Comparison of ENCODE assay signal across 8 cellular contexts in genomic region chr1:9069324-9070100, GRCh38. TPM values are rescaled to one million over a fixed set of nuclear protein-coding genes. Genes with fewer than 3 reads are reported as not detected.
DNase-seq lines count a peak whose midpoint lies in the region; ATAC-seq and TF ChIP-seq lines count a peak whose summit lies in the region.

Gene SLC2A5, minus strand, starts transcription at chr1:9069635. Its CDS starts 99 bp downstream, at chr1:9069536.

- CTCF ChIA-PET in naive thymus-derived CD4-positive, alpha-beta T cell (lab: Charles Lee) = no interaction called here

- no peaks in the 10 kb centered on the region for H3K27me3 Mint-ChIP-seq in IgD-negative memory B cell
- peaks cover 0 to 20% (median 6%) of the 10 kb centered on the region in 5 donors for H3K27me3 Mint-ChIP-seq in naive thymus-derived CD4-positive, alpha-beta T cell

- peak; percentile 88 for DNase-seq in GM13977 (ENCODE audit: low spot score)
- no peak for DNase-seq in breast epithelium (ENCODE audit: low spot score in 2 of 2)
- DNase-seq in naive thymus-derived CD4-positive, alpha-beta T cell = no peak
- DNase-seq in activated CD8-positive, alpha-beta memory T cell treated with anti-CD3 and anti-CD28 coated beads for 24 hours = no peak
- DNase-seq in activated CD4-positive, CD25-positive, alpha-beta regulatory T cell treated with anti-CD3 and anti-CD28 coated beads, Interleukin-2, amount 50 U/mL, for 72 hours = no peak
- no peak for DNase-seq in H4 (ENCODE audit: low spot score)

- in situ Hi-C loops in GM13977 (cut with MboI; ENCODE audit: low pct_unique_long_range_greater_than_20kb, low sequenced_read_pairs, unreplicated experiment) = no loop called here

- peak within 1 kb of the TSS; percentile 26 to 83 (median 81) for H3K27ac Mint-ChIP-seq in IgD-negative memory B cell
- peak within 1 kb of the TSS in 2 of 9 donors; percentile 44 to 68 for H3K27ac Mint-ChIP-seq in naive thymus-derived CD4-positive, alpha-beta T cell

- H3K27me3 ChIP-seq in breast epithelium = no peaks in the 10 kb centered on the region
- no peaks in the 10 kb centered on the region for H3K27me3 ChIP-seq in naive thymus-derived CD4-positive, alpha-beta T cell (ENCODE audit: control insufficient read depth in 2 of 2, insufficient read depth in 2 of 2, low read length in 2 of 2)

- TF ChIP-seq CTCF in GM13977 (IDR thresholded peaks at IDR 0.05; ENCODE audit: extremely low read depth, insufficient read depth, missing control alignments) (no peak), breast epithelium (IDR thresholded peaks at IDR 0.05) (no peak)

- ATAC-seq in GM21619 (IDR thresholded peaks at IDR 0.05; ENCODE audit: unreplicated experiment) = peak; percentile 87
- ATAC-seq in naive thymus-derived CD4-positive, alpha-beta T cell = peak; percentile 67

- peak within 1 kb of the TSS; percentile 69 to 97 (median 96) for H3K4me3 Mint-ChIP-seq in IgD-negative memory B cell
- H3K4me3 Mint-ChIP-seq in naive thymus-derived CD4-positive, alpha-beta T cell = peak within 1 kb of the TSS in 1 of 10 donors; percentile 53

- TF ChIP-seq POLR2A in breast epithelium (IDR thresholded peaks at IDR 0.05) = no peak

- peaks cover 8% of the 10 kb centered on the region for H3K36me3 Mint-ChIP-seq in IgD-negative memory B cell
- no peaks in the 10 kb centered on the region for H3K36me3 Mint-ChIP-seq in naive thymus-derived CD4-positive, alpha-beta T cell

- peak within 1 kb of the TSS; percentile 10 to 34 (median 20) for H3K4me3 ChIP-seq in breast epithelium
- no peak within 1 kb of the TSS for H3K4me3 ChIP-seq in naive thymus-derived CD4-positive, alpha-beta T cell (ENCODE audit: low read length)

- no peaks in the 10 kb centered on the region for H3K9me3 Mint-ChIP-seq in IgD-negative memory B cell
- no peaks in the 10 kb centered on the region for H3K9me3 Mint-ChIP-seq in naive thymus-derived CD4-positive, alpha-beta T cell

- POLR2A ChIA-PET in naive thymus-derived CD4-positive, alpha-beta T cell (lab: Charles Lee) = no interaction called here

- no peaks in the 10 kb centered on the region for H3K4me1 ChIP-seq in breast epithelium
- no peaks in the 10 kb centered on the region for H3K4me1 ChIP-seq in naive thymus-derived CD4-positive, alpha-beta T cell (ENCODE audit: control insufficient read depth in 2 of 2, insufficient read depth in 2 of 2, low read length in 2 of 2)

- peaks cover 20 to 29% (median 22%) of the 10 kb centered on the region in 3 donors for H3K4me1 Mint-ChIP-seq in IgD-negative memory B cell
- H3K4me1 Mint-ChIP-seq in naive thymus-derived CD4-positive, alpha-beta T cell = peaks cover 0 to 17% (median 10%) of the 10 kb centered on the region in 7 donors

- peak within 1 kb of the TSS; percentile 63 to 75 for H3K27ac ChIP-seq in breast epithelium
- H3K27ac ChIP-seq in naive thymus-derived CD4-positive, alpha-beta T cell (ENCODE audit: low read depth, low read length) = no peak within 1 kb of the TSS

- no peaks in the 10 kb centered on the region for H3K9me3 ChIP-seq in breast epithelium
- no peaks in the 10 kb centered on the region for H3K9me3 ChIP-seq in naive thymus-derived CD4-positive, alpha-beta T cell (ENCODE audit: control insufficient read depth in 2 of 3, low read length in 3 of 3)

- intact Hi-C loops in breast epithelium (cut with DNase I; ENCODE audit: low total_unique reads) = no loop called here
- intact Hi-C loops in naive thymus-derived CD4-positive, alpha-beta T cell (cut with micrococcal nuclease) = no loop called here

- H3K36me3 ChIP-seq in breast epithelium = no peaks in the 10 kb centered on the region
- H3K36me3 ChIP-seq in naive thymus-derived CD4-positive, alpha-beta T cell (ENCODE audit: control insufficient read depth in 2 of 3, insufficient read depth in 3 of 3, low read length in 3 of 3) = no peaks in the 10 kb centered on the region

RNA-seq across cellular contexts. Expression of gene SLC2A5, which starts in this region (rescaled TPM):
- 10.0 TPM for polyA plus RNA-seq in IgD-negative memory B cell
- total RNA-seq in breast epithelium = 1 to 10 TPM; 2.3 to 2.8 (median 2.7) TPM
- total RNA-seq in naive thymus-derived CD4-positive, alpha-beta T cell = 1 to 10 TPM in 1 of 5 experiments, under 1 TPM in 3, not detected in 1; 0.08 to 1.1 (median 0.14) TPM
- polyA plus RNA-seq in naive thymus-derived CD4-positive, alpha-beta T cell = not detected
- 0.47 and 1.7 TPM in 2 replicates for total RNA-seq in H4 (2014; rRNA removed; shearing (Covaris generic))

Comparison
In these comparisons a context has a peak if more than half of its experiments do, and no peak if none do; other contexts are left out.
1. RNA of gene SLC2A5 (polyA plus RNA-seq): 10.0 TPM in IgD-negative memory B cell (single experiment); not detected in naive thymus-derived CD4-positive, alpha-beta T cell; every median in the first group is over 10 times any median in the second.